ENCODE assay signal across 8 cellular contexts in the genomic region with DNA sequence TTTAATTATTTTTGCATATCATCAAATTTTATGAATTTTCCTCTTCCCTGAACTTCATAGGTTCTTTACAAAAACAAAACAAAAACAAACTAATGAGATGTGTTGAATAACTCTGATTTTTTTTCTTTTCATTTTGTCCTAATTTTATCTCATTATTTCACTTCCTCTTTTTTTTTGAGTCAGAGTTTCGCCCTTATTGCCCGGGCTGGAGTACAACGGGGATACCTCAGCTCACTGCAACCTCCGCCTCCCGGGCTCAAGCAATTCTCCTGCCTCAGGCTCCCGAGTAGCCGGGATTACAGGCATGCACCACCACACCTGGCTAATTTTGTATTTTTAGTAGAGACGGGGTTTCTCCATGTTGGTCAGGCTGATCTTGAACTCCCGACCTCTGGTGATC.
DNase-seq lines count a peak whose midpoint lies in the region; ATAC-seq and TF ChIP-seq lines count a peak whose summit lies in the region.
"Not testable (repeated sequence)": the region's sequence is repeated elsewhere in the genome, so short reads cannot be mapped to it uniquely, and the experiment has no call there.

No MANE protein-coding gene starts in this region.

- not testable (repeated sequence) for TF ChIP-seq CTCF in GM12865 (IDR thresholded peaks at IDR 0.05; ENCODE audit: insufficient read depth, low read depth, low read length, missing control alignments)

- DNase-seq in GM12865 (ENCODE audit: low read depth) (peak; percentile 23), NAMALWA (ENCODE audit: low spot score) (peak; percentile 28), SIG-M5 treated with dmso at 0.1 percent for 504 hours (lab: John Stamatoyannopoulos, UW; ENCODE audit: unreplicated experiment) (peak; percentile 3)

- ATAC-seq in GM18508 (IDR thresholded peaks at IDR 0.05; ENCODE audit: insufficient read depth, unreplicated experiment) = peak; percentile 72
- peak; percentile 95 for ATAC-seq in GM18909 (IDR thresholded peaks at IDR 0.05; ENCODE audit: poor library complexity, unreplicated experiment)
- peak; percentile 96 for ATAC-seq in GM21786 (IDR thresholded peaks at IDR 0.05; ENCODE audit: unreplicated experiment)
- peak; percentile 77 for ATAC-seq in HG02884 (IDR thresholded peaks at IDR 0.05; ENCODE audit: unreplicated experiment)
- ATAC-seq in HG03432 (IDR thresholded peaks at IDR 0.05; ENCODE audit: unreplicated experiment) = peak; percentile 95

- not testable (repeated sequence) for H3K4me3 ChIP-seq in GM12865 (ENCODE audit: low read depth, low read length)
